ENCODE assay signal across 1 cellular context in the genomic region with DNA sequence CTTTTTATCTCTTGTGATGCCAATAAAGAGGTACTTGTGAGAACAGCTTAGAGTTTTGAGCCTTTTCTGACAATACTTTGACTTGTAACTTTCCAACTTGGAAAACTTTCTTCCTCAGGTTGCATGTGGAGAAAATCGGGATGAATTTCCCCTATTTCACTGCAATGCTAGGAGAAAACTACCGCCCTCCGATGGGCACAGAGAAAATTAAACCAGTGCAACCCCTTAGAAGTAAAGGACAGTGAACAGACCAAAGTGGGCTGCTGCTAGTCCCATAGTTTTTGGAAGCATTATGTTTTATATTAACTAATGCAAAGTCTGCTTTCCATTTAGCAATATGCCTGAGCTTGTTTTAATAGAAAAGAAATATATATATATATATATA.
TF ChIP-seq lines count a peak whose summit lies in the region.

No MANE protein-coding gene starts in this region.

TF ChIP-seq in GM23338, 12 proteins besides CTCF, POLR2A, EP300 and RAD21 (continued from another document):
- TF ChIP-seq, protein P1, sequence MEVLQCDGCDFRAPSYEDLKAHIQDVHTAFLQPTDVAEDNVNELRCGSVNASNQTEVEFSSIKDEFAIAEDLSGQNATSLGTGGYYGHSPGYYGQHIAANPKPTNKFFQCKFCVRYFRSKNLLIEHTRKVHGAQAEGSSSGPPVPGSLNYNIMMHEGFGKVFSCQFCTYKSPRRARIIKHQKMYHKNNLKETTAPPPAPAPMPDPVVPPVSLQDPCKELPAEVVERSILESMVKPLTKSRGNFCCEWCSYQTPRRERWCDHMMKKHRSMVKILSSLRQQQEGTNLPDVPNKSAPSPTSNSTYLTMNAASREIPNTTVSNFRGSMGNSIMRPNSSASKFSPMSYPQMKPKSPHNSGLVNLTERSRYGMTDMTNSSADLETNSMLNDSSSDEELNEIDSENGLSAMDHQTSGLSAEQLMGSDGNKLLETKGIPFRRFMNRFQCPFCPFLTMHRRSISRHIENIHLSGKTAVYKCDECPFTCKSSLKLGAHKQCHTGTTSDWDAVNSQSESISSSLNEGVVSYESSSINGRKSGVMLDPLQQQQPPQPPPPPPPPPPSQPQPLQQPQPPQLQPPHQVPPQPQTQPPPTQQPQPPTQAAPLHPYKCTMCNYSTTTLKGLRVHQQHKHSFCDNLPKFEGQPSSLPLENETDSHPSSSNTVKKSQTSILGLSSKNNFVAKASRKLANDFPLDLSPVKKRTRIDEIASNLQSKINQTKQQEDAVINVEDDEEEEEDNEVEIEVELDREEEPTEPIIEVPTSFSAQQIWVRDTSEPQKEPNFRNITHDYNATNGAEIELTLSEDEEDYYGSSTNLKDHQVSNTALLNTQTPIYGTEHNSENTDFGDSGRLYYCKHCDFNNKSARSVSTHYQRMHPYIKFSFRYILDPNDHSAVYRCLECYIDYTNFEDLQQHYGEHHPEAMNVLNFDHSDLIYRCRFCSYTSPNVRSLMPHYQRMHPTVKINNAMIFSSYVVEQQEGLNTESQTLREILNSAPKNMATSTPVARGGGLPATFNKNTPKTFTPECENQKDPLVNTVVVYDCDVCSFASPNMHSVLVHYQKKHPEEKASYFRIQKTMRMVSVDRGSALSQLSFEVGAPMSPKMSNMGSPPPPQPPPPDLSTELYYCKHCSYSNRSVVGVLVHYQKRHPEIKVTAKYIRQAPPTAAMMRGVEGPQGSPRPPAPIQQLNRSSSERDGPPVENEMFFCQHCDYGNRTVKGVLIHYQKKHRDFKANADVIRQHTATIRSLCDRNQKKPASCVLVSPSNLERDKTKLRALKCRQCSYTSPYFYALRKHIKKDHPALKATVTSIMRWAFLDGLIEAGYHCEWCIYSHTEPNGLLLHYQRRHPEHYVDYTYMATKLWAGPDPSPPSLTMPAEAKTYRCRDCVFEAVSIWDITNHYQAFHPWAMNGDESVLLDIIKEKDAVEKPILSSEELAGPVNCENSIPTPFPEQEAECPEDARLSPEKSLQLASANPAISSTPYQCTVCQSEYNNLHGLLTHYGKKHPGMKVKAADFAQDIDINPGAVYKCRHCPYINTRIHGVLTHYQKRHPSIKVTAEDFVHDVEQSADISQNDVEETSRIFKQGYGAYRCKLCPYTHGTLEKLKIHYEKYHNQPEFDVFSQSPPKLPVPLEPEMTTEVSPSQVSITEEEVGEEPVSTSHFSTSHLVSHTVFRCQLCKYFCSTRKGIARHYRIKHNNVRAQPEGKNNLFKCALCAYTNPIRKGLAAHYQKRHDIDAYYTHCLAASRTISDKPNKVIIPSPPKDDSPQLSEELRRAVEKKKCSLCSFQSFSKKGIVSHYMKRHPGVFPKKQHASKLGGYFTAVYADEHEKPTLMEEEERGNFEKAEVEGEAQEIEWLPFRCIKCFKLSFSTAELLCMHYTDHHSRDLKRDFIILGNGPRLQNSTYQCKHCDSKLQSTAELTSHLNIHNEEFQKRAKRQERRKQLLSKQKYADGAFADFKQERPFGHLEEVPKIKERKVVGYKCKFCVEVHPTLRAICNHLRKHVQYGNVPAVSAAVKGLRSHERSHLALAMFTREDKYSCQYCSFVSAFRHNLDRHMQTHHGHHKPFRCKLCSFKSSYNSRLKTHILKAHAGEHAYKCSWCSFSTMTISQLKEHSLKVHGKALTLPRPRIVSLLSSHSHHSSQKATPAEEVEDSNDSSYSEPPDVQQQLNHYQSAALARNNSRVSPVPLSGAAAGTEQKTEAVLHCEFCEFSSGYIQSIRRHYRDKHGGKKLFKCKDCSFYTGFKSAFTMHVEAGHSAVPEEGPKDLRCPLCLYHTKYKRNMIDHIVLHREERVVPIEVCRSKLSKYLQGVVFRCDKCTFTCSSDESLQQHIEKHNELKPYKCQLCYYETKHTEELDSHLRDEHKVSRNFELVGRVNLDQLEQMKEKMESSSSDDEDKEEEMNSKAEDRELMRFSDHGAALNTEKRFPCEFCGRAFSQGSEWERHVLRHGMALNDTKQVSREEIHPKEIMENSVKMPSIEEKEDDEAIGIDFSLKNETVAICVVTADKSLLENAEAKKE (CRISPR knock-in tag; IDR thresholded peaks at IDR 0.05), result no peak
- TF ChIP-seq ETS1 (IDR thresholded peaks at IDR 0.05) (no peak), NANOG (IDR thresholded peaks at IDR 0.05; ENCODE audit: borderline replicate concordance) (no peak)
